ENCODE assay signal across 8 cellular contexts in genomic region chr11:57324886-57325734, GRCh38. TPM values are rescaled to one million over a fixed set of nuclear protein-coding genes. Genes with fewer than 3 reads are reported as not detected.
DNase-seq lines count a peak whose midpoint lies in the region; ATAC-seq, FAIRE-seq and TF ChIP-seq lines count a peak whose summit lies in the region.

TNKS1BP1 (minus strand) TSS chr11:57324952; CDS start chr11:57321885, 3,067 bp downstream.

- H3K4me2 ChIP-seq in astrocyte (ENCODE audit: low read length), result peak within 1 kb of the TSS; percentile 99

- H4K20me1 ChIP-seq in astrocyte (ENCODE audit: insufficient read depth, low read length), result peaks cover 38% of the 10 kb centered on the region

- no peaks in the 10 kb centered on the region for H3K9me3 ChIP-seq in astrocyte (ENCODE audit: insufficient read depth, low read depth, low read length)
- no peaks in the 10 kb centered on the region for H3K9me3 ChIP-seq in right cardiac atrium (ENCODE audit: control insufficient read depth, low read length)

- FAIRE-seq in astrocyte (lab: Jason Lieb, UNC) (peak; percentile 47), urothelium cell line (lab: Jason Lieb, UNC) (peak; percentile 20)

- H3K36me3 ChIP-seq in astrocyte (ENCODE audit: insufficient read depth, low read length), result peaks cover 31% of the 10 kb centered on the region

- peaks cover 31% of the 10 kb centered on the region for H3K36me3 Mint-ChIP-seq in astrocyte (ENCODE audit: low read depth, unreplicated experiment)

- no peaks in the 10 kb centered on the region for H3K9me3 Mint-ChIP-seq in astrocyte (ENCODE audit: unreplicated experiment)

- DNase-seq in NCI-H187 treated with DMSO at 0.1 percent for 48 hours (lab: John Stamatoyannopoulos, UW) (peak; percentile 66), T-helper 9 cell (peak; percentile 87), astrocyte (ENCODE audit: low read depth) (peak; percentile 90), right cardiac atrium (peak; percentile 98 to 99 (median 99)), pulmonary artery endothelial cell (ENCODE audit: low read depth, low spot score) (peak; percentile 88), urothelium cell line (ENCODE audit: low spot score) (peak; percentile 93)

- H3K27me3 ChIP-seq in astrocyte (ENCODE audit: insufficient read depth, low read length) (no peaks in the 10 kb centered on the region), right cardiac atrium (ENCODE audit: control insufficient read depth, insufficient read depth) (no peaks in the 10 kb centered on the region)

- H3K4me1 ChIP-seq in astrocyte (ENCODE audit: insufficient read depth, low read length), result peaks cover 40% of the 10 kb centered on the region
- H3K4me1 ChIP-seq in right cardiac atrium (ENCODE audit: control insufficient read depth, insufficient read depth, low read length), result peaks cover 14% of the 10 kb centered on the region

- H3K4me3 Mint-ChIP-seq in astrocyte (ENCODE audit: unreplicated experiment), result peak within 1 kb of the TSS; percentile 95

- ATAC-seq in GM18505 (IDR thresholded peaks at IDR 0.05; ENCODE audit: unreplicated experiment) (peak; percentile 91), HG02943 (IDR thresholded peaks at IDR 0.05; ENCODE audit: low read depth, unreplicated experiment) (peak; percentile 90), right cardiac atrium (peak; percentile 87)

- H3K79me2 ChIP-seq in astrocyte (ENCODE audit: insufficient read depth, low read length), result peaks cover 36% of the 10 kb centered on the region

- peak within 1 kb of the TSS; percentile 100 for H3K27ac Mint-ChIP-seq in astrocyte (ENCODE audit: unreplicated experiment)

- intact Hi-C loops in right cardiac atrium (cut with DNase I), result no loop called here

- no peaks in the 10 kb centered on the region for H3K27me3 Mint-ChIP-seq in astrocyte (ENCODE audit: low read depth, unreplicated experiment)

- peak within 1 kb of the TSS; percentile 87 for H2AFZ ChIP-seq in astrocyte (ENCODE audit: low read depth, low read length)

- H3K4me1 Mint-ChIP-seq in astrocyte (ENCODE audit: low read depth, unreplicated experiment), result peaks cover 37% of the 10 kb centered on the region

- TF ChIP-seq POLR2A in GM18505 (IDR thresholded peaks at IDR 0.05; ENCODE audit: borderline replicate concordance, extremely low read depth, insufficient read depth, insufficient read length), result peak; percentile 88

- H3K27ac ChIP-seq in astrocyte (ENCODE audit: low read depth, low read length), result peak within 1 kb of the TSS; percentile 95
- peak within 1 kb of the TSS; percentile 97 for H3K27ac ChIP-seq in right cardiac atrium (ENCODE audit: low read length)

- peak within 1 kb of the TSS; percentile 94 for H3K9ac ChIP-seq in astrocyte (ENCODE audit: low read length)

- no peak for TF ChIP-seq CTCF in astrocyte (IDR thresholded peaks at IDR 0.05; ENCODE audit: insufficient read depth, low read depth, low read length)

- 1% methylated on average over 61 of the region's 61 CpGs for WGBS in right cardiac atrium

- H3K4me3 ChIP-seq in astrocyte (ENCODE audit: insufficient read depth, low read depth, low read length) (peak within 1 kb of the TSS; percentile 77), right cardiac atrium (ENCODE audit: low read length) (peak within 1 kb of the TSS; percentile 97)

RNA-seq across cellular contexts. Expression of gene TNKS1BP1, which starts in this region (rescaled TPM):
- total RNA-seq in astrocyte (149 and 161 TPM in 2 replicates), right cardiac atrium (10 to 100 TPM; 45.8 to 77.1 (median 55.3) TPM), pulmonary artery endothelial cell (66.1 and 107 TPM in 2 replicates)
- 52.0 TPM for polyA plus RNA-seq in right cardiac atrium

Comparison
In these comparisons a context has a peak if more than half of its experiments do, and no peak if none do; other contexts are left out.
1. Peak in every context shown above with its lines: DNase-seq, ATAC-seq, H3K4me3 ChIP-seq and H3K27ac ChIP-seq.